In the genomic region with DNA sequence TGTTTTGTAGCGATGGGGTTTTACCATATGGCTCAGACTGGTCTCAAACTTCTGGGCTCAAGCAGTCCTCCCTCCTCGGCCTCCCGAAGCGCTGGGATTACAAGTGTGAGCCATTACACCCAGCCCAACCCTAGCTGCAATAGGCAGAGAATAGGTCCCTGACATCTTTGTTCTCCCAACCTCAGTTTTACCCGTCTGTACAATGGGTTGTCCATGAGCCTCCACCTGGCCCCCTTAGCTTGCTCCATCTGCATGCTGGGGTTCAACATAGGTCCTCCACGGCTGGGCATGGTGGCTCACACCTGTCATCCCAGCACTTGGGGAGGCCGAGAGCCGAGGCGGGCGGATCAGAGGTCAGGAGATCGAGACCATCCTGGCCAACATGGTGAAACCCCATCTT, we compare ENCODE assay signal across 19 cellular contexts. TPM values are rescaled to one million over a fixed set of nuclear protein-coding genes. Genes with fewer than 3 reads are reported as not detected.
DNase-seq lines count a peak whose midpoint lies in the region; ATAC-seq and TF ChIP-seq lines count a peak whose summit lies in the region.
"Had no signal": no experiment of that assay in that cellular context is flagged by ENCODE, and none has a peak within 500 bp of the region (broad histone marks: within the 10 kb centered on the region; RNA-seq: fewer than 3 reads in every experiment).

No MANE protein-coding gene starts in this region.

- WGBS in esophagus muscularis mucosa, result 98% methylated on average over 11 of the region's 11 CpGs
- 94 to 97% methylated on average over 11 of the region's 11 CpGs for WGBS in sigmoid colon, 2 donors

- H3K27me3 Mint-ChIP-seq in MCF 10A (ENCODE audit: insufficient read depth, unreplicated experiment), result no peaks in the 10 kb centered on the region
- H3K27me3 Mint-ChIP-seq: CD4-positive, CD25-positive, alpha-beta regulatory T cell; IgD-negative memory B cell had no signal

- H3K4me3 Mint-ChIP-seq in MCF 10A (ENCODE audit: unreplicated experiment), result no peak overlapping the region
- H3K4me3 Mint-ChIP-seq: CD4-positive, CD25-positive, alpha-beta regulatory T cell; IgD-negative memory B cell had no signal

- H3K4me1 ChIP-seq in breast epithelium (peaks cover 15 to 21% of the 10 kb centered on the region in 2 donors), esophagus muscularis mucosa (peaks cover 61 to 100% (median 99%) of the 10 kb centered on the region in 4 donors), sigmoid colon (peaks cover 0 to 94% (median 84%) of the 10 kb centered on the region in 4 donors), vagina (peaks cover 94% of the 10 kb centered on the region), Karpas-422 (ENCODE audit: low read length) (no peaks in the 10 kb centered on the region)

- TF ChIP-seq POLR2A in breast epithelium (IDR thresholded peaks at IDR 0.05) (no peak), esophagus muscularis mucosa (IDR thresholded peaks at IDR 0.05; ENCODE audit: low read depth) (no peak), sigmoid colon (IDR thresholded peaks at IDR 0.05) (no peak), vagina (IDR thresholded peaks at IDR 0.05) (no peak)

- H3K27me3 ChIP-seq in breast epithelium, result no peaks in the 10 kb centered on the region
- no peaks in the 10 kb centered on the region for H3K27me3 ChIP-seq in esophagus muscularis mucosa
- no peaks in the 10 kb centered on the region for H3K27me3 ChIP-seq in sigmoid colon
- no peaks in the 10 kb centered on the region for H3K27me3 ChIP-seq in vagina
- no peaks in the 10 kb centered on the region for H3K27me3 ChIP-seq in Karpas-422 (ENCODE audit: low read length)
- H3K27me3 ChIP-seq: BE2C had no signal

- no peak for ATAC-seq in HG03045 (IDR thresholded peaks at IDR 0.05; ENCODE audit: unreplicated experiment)

- DNase-seq in breast epithelium (ENCODE audit: low spot score in 2 of 2), result no peak
- DNase-seq in MCF 10A (ENCODE audit: unreplicated experiment), result no peak
- DNase-seq in esophagus muscularis mucosa (ENCODE audit: extremely low spot score), result no peak
- DNase-seq in sigmoid colon, result no peak
- DNase-seq in vagina (ENCODE audit: extremely low spot score in 2 of 2), result no peak
- DNase-seq in activated T-cell treated with anti-CD3 and anti-CD28 coated beads, Interleukin-2, amount 50 U/mL, for 1 hour, result no peak
- DNase-seq in Karpas-422, result no peak
- DNase-seq: BE2C; CD4-positive, CD25-positive, alpha-beta regulatory T cell; COR-L47; DMS 273 treated with DMSO at 0.1 percent for 48 hours; HFFc6; NCI-H1105 treated with DMSO at 0.1 percent for 48 hours; NCI-H1694 treated with DMSO at 0.1 percent for 48 hours; NCI-H510A treated with DMSO at 0.1 percent for 48 hours; NCI-H774; Right ventricle myocardium superior had no signal

- H3K27ac ChIP-seq in breast epithelium (peak overlapping the region; percentile 26 to 43), esophagus muscularis mucosa (replicated peaks in 1 of 4) (peak overlapping the region; percentile 98 to 100 (median 100)), sigmoid colon (peak overlapping the region; percentile 98 to 100 (median 100)), vagina (peak overlapping the region; percentile 97), Karpas-422 (ENCODE audit: low read length) (no peak overlapping the region)

- no peak overlapping the region for H3K4me3 ChIP-seq in breast epithelium
- no peak overlapping the region for H3K4me3 ChIP-seq in esophagus muscularis mucosa
- H3K4me3 ChIP-seq in sigmoid colon, result no peak overlapping the region
- no peak overlapping the region for H3K4me3 ChIP-seq in vagina
- no peak overlapping the region for H3K4me3 ChIP-seq in Karpas-422 (ENCODE audit: low read length)

- H3K36me3 Mint-ChIP-seq in MCF 10A (ENCODE audit: insufficient read depth, unreplicated experiment), result peaks cover 77% of the 10 kb centered on the region

- no peaks in the 10 kb centered on the region for H3K79me2 ChIP-seq in Karpas-422 (ENCODE audit: low read length)

- no TSS peak for BruUV-seq in MCF 10A (replicated peaks; lab: Mats Ljungman, UMichigan)

- TF ChIP-seq CTCF in breast epithelium (IDR thresholded peaks at IDR 0.05), result no peak
- no peak for TF ChIP-seq CTCF in MCF 10A (IDR thresholded peaks at IDR 0.05; ENCODE audit: unreplicated experiment)
- TF ChIP-seq CTCF in esophagus muscularis mucosa (IDR thresholded peaks at IDR 0.05), result no peak
- TF ChIP-seq CTCF in sigmoid colon (IDR thresholded peaks at IDR 0.05), result no peak
- no peak for TF ChIP-seq CTCF in vagina (IDR thresholded peaks at IDR 0.05)

- no peak overlapping the region for H3K4me2 ChIP-seq in Karpas-422 (ENCODE audit: low read depth, low read length, poor library complexity, severe bottlenecking)

- no peaks in the 10 kb centered on the region for H3K9me3 Mint-ChIP-seq in MCF 10A (ENCODE audit: unreplicated experiment)
- H3K9me3 Mint-ChIP-seq: CD4-positive, CD25-positive, alpha-beta regulatory T cell; HFFc6; IgD-negative memory B cell had no signal

- no peak overlapping the region for H3K27ac Mint-ChIP-seq in MCF 10A (ENCODE audit: low read depth, unreplicated experiment)
- H3K27ac Mint-ChIP-seq: CD4-positive, CD25-positive, alpha-beta regulatory T cell had no signal

- no peaks in the 10 kb centered on the region for H3K36me3 ChIP-seq in breast epithelium
- H3K36me3 ChIP-seq in esophagus muscularis mucosa, result peaks cover 11 to 35% (median 24%) of the 10 kb centered on the region in 4 donors
- peaks cover 11 to 22% (median 14%) of the 10 kb centered on the region in 4 donors for H3K36me3 ChIP-seq in sigmoid colon
- peaks cover 0 to 12% of the 10 kb centered on the region in 2 donors for H3K36me3 ChIP-seq in vagina
- H3K36me3 ChIP-seq in Karpas-422 (ENCODE audit: insufficient read depth, low read length), result no peaks in the 10 kb centered on the region

- intact Hi-C loops in breast epithelium (cut with DNase I; ENCODE audit: low total_unique reads) (no loop called here), MCF 10A (cut with micrococcal nuclease) (no loop called here), esophagus muscularis mucosa (cut with DNase I) (no loop called here), sigmoid colon (cut with DNase I) (no loop called here), vagina (cut with DNase I) (no loop called here)

- H4K20me1 ChIP-seq in Karpas-422 (ENCODE audit: insufficient read depth, low read depth, low read length), result peaks cover 10% of the 10 kb centered on the region; the same call in 1 of the 2 replicates

- H3K9me2 ChIP-seq in Karpas-422 (replicated peaks; ENCODE audit: insufficient read depth, low read length), result no peaks in the 10 kb centered on the region

- CTCF ChIA-PET in MCF 10A (lab: Yijun Ruan, JAX), result interaction anchor here (0.6 to 1.2 kb wide), 6 partner anchors 16 to 317 kb away, joined by 3 to 9 read pairs (median 3); no protein-coding TSS in a partner anchor

- H3K9me3 ChIP-seq in breast epithelium (no peaks in the 10 kb centered on the region), esophagus muscularis mucosa (no peaks in the 10 kb centered on the region), sigmoid colon (no peaks in the 10 kb centered on the region), vagina (no peaks in the 10 kb centered on the region), Karpas-422 (ENCODE audit: low read length) (no peaks in the 10 kb centered on the region)
- H3K9me3 ChIP-seq: BE2C had no signal

- no peak overlapping the region for H3K9ac ChIP-seq in Karpas-422 (ENCODE audit: low read length)

- TF ChIP-seq EP300 in esophagus muscularis mucosa (IDR thresholded peaks at IDR 0.05), result no peak
- TF ChIP-seq EP300 in sigmoid colon (IDR thresholded peaks at IDR 0.05), result no peak

- no peak overlapping the region for H2AFZ ChIP-seq in Karpas-422 (ENCODE audit: low read length)

- H3K4me1 Mint-ChIP-seq in MCF 10A (ENCODE audit: insufficient read depth, unreplicated experiment), result peaks cover 15% of the 10 kb centered on the region

- POLR2A ChIA-PET in MCF 10A (lab: Yijun Ruan, JAX), result no interaction called here

RNA-seq across cellular contexts. Expression of gene NFIC, which starts 14.4 kb away (rescaled TPM):
- 10 to 100 TPM; 48.9 to 97.8 (median 73.1) TPM for total RNA-seq in breast epithelium
- total RNA-seq in MCF 10A (2022), result 83.4 and 85.5 TPM in 2 replicates
- 100 to 1,000 TPM; 165 to 297 (median 211) TPM for total RNA-seq in esophagus muscularis mucosa
- 100 to 1,000 TPM in 1 of 4 donors, 10 to 100 TPM in 3; 63.2 to 114 (median 74.2) TPM for total RNA-seq in sigmoid colon
- 10 to 100 TPM in 2 of 3 donors, 1 to 10 TPM in 1; 9.0 to 45.7 (median 10.2) TPM for polyA plus RNA-seq in sigmoid colon
- 142 TPM for total RNA-seq in vagina
- 0.82 and 4.4 TPM in 2 replicates for total RNA-seq in Karpas-422 (2014; rRNA removed; shearing (Covaris generic); ENCODE audit: low replicate concordance)
